ENCODE assay signal across 1 cellular context in the genomic region with DNA sequence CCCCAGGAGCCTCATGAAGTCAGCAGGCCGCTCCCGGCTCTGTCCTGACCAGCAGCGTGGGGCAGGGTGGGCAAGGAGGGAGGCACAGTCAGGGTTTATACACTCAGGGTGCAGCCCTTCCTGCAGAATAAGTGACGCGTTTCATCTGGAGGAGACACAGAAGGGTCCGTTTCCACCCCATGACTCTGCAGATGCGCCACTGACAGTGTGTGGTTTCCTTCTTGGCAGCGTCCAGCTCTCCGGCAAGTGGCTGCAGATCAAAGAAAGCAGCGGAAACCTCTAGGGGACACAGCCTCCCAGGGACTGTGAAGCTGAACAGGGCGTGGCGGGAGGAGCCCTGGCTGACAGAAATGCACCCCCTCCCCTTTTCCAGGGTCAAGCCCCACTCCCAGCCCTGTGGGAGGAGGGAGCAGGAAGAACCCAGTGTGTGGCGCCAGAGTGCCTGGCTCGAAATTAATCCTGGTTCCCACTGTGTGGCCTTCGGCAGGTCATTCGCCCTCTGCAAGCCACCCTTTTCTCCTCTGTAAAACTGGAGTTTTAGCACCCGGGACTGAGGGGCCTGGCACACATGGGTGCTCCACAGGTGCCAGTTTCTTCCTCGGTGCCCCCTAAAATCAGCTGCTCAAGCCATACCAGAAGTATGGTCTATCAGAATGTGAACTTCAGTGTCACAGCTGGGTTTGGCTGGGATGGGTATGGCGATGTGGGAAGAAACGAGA.
TF ChIP-seq lines count a peak whose summit lies in the region.

No MANE protein-coding gene starts in this region.

TF ChIP-seq in HepG2, 621 proteins besides CTCF, POLR2A, EP300 and RAD21 (continued from another document and continues in another):
- TF ChIP-seq, protein P1, sequence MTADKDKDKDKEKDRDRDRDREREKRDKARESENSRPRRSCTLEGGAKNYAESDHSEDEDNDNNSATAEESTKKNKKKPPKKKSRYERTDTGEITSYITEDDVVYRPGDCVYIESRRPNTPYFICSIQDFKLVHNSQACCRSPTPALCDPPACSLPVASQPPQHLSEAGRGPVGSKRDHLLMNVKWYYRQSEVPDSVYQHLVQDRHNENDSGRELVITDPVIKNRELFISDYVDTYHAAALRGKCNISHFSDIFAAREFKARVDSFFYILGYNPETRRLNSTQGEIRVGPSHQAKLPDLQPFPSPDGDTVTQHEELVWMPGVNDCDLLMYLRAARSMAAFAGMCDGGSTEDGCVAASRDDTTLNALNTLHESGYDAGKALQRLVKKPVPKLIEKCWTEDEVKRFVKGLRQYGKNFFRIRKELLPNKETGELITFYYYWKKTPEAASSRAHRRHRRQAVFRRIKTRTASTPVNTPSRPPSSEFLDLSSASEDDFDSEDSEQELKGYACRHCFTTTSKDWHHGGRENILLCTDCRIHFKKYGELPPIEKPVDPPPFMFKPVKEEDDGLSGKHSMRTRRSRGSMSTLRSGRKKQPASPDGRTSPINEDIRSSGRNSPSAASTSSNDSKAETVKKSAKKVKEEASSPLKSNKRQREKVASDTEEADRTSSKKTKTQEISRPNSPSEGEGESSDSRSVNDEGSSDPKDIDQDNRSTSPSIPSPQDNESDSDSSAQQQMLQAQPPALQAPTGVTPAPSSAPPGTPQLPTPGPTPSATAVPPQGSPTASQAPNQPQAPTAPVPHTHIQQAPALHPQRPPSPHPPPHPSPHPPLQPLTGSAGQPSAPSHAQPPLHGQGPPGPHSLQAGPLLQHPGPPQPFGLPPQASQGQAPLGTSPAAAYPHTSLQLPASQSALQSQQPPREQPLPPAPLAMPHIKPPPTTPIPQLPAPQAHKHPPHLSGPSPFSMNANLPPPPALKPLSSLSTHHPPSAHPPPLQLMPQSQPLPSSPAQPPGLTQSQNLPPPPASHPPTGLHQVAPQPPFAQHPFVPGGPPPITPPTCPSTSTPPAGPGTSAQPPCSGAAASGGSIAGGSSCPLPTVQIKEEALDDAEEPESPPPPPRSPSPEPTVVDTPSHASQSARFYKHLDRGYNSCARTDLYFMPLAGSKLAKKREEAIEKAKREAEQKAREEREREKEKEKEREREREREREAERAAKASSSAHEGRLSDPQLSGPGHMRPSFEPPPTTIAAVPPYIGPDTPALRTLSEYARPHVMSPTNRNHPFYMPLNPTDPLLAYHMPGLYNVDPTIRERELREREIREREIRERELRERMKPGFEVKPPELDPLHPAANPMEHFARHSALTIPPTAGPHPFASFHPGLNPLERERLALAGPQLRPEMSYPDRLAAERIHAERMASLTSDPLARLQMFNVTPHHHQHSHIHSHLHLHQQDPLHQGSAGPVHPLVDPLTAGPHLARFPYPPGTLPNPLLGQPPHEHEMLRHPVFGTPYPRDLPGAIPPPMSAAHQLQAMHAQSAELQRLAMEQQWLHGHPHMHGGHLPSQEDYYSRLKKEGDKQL (CRISPR knock-in tag; IDR thresholded peaks at IDR 0.05; ENCODE audit: low read depth), result 0 out of 2 replicates have a peak, but pooled peaks have one; percentile 17
- TF ChIP-seq ZBTB8A (CRISPR knock-in tag; IDR thresholded peaks at IDR 0.05; ENCODE audit: borderline replicate concordance, low read depth), result no peak
- TF ChIP-seq, protein P2, sequence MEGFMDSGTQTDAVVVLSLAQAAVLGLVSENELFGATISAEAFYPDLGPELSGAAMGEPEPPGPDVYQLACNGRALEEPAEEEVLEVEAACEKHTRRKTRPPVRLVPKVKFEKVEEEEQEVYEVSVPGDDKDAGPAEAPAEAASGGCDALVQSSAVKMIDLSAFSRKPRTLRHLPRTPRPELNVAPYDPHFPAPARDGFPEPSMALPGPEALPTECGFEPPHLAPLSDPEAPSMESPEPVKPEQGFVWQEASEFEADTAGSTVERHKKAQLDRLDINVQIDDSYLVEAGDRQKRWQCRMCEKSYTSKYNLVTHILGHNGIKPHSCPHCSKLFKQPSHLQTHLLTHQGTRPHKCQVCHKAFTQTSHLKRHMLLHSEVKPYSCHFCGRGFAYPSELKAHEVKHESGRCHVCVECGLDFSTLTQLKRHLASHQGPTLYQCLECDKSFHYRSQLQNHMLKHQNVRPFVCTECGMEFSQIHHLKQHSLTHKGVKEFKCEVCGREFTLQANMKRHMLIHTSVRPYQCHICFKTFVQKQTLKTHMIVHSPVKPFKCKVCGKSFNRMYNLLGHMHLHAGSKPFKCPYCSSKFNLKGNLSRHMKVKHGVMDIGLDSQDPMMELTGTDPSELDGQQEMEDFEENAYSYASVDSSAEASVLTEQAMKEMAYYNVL (CRISPR knock-in tag; IDR thresholded peaks at IDR 0.05; ENCODE audit: borderline replicate concordance), result no peak
- TF ChIP-seq ELF3 (CRISPR knock-in tag; IDR thresholded peaks at IDR 0.05), result peak; percentile 82
- TF ChIP-seq THAP11 (CRISPR knock-in tag; IDR thresholded peaks at IDR 0.05), result peak; percentile 43; the same call in 1 of the 2 replicates
- TF ChIP-seq, protein P3, sequence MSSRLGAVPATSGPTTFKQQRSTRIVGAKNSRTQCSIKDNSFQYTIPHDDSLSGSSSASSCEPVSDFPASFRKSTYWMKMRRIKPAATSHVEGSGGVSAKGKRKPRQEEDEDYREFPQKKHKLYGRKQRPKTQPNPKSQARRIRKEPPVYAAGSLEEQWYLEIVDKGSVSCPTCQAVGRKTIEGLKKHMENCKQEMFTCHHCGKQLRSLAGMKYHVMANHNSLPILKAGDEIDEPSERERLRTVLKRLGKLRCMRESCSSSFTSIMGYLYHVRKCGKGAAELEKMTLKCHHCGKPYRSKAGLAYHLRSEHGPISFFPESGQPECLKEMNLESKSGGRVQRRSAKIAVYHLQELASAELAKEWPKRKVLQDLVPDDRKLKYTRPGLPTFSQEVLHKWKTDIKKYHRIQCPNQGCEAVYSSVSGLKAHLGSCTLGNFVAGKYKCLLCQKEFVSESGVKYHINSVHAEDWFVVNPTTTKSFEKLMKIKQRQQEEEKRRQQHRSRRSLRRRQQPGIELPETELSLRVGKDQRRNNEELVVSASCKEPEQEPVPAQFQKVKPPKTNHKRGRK (CRISPR knock-in tag; IDR thresholded peaks at IDR 0.05), result no peak
- peak; percentile 24; the same call in 1 of the 2 replicates for TF ChIP-seq ZNF124 (CRISPR knock-in tag; IDR thresholded peaks at IDR 0.05)
- no peak for TF ChIP-seq ZSCAN20 (CRISPR knock-in tag; IDR thresholded peaks at IDR 0.05; ENCODE audit: borderline replicate concordance)
- TF ChIP-seq ADNP (CRISPR knock-in tag; IDR thresholded peaks at IDR 0.05), result no peak
- TF ChIP-seq, protein P4, sequence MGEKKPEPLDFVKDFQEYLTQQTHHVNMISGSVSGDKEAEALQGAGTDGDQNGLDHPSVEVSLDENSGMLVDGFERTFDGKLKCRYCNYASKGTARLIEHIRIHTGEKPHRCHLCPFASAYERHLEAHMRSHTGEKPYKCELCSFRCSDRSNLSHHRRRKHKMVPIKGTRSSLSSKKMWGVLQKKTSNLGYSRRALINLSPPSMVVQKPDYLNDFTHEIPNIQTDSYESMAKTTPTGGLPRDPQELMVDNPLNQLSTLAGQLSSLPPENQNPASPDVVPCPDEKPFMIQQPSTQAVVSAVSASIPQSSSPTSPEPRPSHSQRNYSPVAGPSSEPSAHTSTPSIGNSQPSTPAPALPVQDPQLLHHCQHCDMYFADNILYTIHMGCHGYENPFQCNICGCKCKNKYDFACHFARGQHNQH (CRISPR knock-in tag; IDR thresholded peaks at IDR 0.05), result peak; percentile 85
- TF ChIP-seq, protein P5, sequence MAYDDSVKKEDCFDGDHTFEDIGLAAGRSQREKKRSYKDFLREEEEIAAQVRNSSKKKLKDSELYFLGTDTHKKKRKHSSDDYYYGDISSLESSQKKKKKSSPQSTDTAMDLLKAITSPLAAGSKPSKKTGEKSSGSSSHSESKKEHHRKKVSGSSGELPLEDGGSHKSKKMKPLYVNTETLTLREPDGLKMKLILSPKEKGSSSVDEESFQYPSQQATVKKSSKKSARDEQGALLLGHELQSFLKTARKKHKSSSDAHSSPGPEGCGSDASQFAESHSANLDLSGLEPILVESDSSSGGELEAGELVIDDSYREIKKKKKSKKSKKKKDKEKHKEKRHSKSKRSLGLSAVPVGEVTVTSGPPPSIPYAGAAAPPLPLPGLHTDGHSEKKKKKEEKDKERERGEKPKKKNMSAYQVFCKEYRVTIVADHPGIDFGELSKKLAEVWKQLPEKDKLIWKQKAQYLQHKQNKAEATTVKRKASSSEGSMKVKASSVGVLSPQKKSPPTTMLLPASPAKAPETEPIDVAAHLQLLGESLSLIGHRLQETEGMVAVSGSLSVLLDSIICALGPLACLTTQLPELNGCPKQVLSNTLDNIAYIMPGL (CRISPR knock-in tag; IDR thresholded peaks at IDR 0.05; ENCODE audit: borderline replicate concordance in 1 of 2, low read depth in 1 of 2), result peak; percentile 82 to 93; a peak in 3 of 4 replicates
- TF ChIP-seq NR2C2 (CRISPR knock-in tag; IDR thresholded peaks at IDR 0.05; ENCODE audit: borderline replicate concordance), result peak; percentile 55; the same call in 1 of the 2 replicates
- TF ChIP-seq, protein P6, sequence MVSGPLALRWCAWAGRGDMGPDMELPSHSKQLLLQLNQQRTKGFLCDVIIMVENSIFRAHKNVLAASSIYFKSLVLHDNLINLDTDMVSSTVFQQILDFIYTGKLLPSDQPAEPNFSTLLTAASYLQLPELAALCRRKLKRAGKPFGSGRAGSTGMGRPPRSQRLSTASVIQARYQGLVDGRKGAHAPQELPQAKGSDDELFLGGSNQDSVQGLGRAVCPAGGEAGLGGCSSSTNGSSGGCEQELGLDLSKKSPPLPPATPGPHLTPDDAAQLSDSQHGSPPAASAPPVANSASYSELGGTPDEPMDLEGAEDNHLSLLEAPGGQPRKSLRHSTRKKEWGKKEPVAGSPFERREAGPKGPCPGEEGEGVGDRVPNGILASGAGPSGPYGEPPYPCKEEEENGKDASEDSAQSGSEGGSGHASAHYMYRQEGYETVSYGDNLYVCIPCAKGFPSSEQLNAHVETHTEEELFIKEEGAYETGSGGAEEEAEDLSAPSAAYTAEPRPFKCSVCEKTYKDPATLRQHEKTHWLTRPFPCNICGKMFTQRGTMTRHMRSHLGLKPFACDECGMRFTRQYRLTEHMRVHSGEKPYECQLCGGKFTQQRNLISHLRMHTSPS (CRISPR knock-in tag; IDR thresholded peaks at IDR 0.05; ENCODE audit: low read depth), result peak; percentile 67; the same call in 1 of the 2 replicates
- TF ChIP-seq ZNF34 (CRISPR knock-in tag; IDR thresholded peaks at IDR 0.05; ENCODE audit: borderline replicate concordance), result 0 out of 2 replicates have a peak, but pooled peaks have one; percentile 38
- TF ChIP-seq, protein P7, sequence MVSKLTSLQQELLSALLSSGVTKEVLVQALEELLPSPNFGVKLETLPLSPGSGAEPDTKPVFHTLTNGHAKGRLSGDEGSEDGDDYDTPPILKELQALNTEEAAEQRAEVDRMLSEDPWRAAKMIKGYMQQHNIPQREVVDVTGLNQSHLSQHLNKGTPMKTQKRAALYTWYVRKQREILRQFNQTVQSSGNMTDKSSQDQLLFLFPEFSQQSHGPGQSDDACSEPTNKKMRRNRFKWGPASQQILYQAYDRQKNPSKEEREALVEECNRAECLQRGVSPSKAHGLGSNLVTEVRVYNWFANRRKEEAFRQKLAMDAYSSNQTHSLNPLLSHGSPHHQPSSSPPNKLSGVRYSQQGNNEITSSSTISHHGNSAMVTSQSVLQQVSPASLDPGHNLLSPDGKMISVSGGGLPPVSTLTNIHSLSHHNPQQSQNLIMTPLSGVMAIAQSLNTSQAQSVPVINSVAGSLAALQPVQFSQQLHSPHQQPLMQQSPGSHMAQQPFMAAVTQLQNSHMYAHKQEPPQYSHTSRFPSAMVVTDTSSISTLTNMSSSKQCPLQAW (CRISPR knock-in tag; IDR thresholded peaks at IDR 0.05), result peak; percentile 84; the same call in 1 of the 2 replicates
- TF ChIP-seq, protein P8, sequence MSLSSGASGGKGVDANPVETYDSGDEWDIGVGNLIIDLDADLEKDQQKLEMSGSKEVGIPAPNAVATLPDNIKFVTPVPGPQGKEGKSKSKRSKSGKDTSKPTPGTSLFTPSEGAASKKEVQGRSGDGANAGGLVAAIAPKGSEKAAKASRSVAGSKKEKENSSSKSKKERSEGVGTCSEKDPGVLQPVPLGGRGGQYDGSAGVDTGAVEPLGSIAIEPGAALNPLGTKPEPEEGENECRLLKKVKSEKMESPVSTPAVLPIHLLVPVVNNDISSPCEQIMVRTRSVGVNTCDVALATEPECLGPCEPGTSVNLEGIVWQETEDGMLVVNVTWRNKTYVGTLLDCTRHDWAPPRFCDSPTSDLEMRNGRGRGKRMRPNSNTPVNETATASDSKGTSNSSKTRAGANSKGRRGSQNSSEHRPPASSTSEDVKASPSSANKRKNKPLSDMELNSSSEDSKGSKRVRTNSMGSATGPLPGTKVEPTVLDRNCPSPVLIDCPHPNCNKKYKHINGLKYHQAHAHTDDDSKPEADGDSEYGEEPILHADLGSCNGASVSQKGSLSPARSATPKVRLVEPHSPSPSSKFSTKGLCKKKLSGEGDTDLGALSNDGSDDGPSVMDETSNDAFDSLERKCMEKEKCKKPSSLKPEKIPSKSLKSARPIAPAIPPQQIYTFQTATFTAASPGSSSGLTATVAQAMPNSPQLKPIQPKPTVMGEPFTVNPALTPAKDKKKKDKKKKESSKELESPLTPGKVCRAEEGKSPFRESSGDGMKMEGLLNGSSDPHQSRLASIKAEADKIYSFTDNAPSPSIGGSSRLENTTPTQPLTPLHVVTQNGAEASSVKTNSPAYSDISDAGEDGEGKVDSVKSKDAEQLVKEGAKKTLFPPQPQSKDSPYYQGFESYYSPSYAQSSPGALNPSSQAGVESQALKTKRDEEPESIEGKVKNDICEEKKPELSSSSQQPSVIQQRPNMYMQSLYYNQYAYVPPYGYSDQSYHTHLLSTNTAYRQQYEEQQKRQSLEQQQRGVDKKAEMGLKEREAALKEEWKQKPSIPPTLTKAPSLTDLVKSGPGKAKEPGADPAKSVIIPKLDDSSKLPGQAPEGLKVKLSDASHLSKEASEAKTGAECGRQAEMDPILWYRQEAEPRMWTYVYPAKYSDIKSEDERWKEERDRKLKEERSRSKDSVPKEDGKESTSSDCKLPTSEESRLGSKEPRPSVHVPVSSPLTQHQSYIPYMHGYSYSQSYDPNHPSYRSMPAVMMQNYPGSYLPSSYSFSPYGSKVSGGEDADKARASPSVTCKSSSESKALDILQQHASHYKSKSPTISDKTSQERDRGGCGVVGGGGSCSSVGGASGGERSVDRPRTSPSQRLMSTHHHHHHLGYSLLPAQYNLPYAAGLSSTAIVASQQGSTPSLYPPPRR (CRISPR knock-in tag; IDR thresholded peaks at IDR 0.05; ENCODE audit: borderline replicate concordance), result peak; percentile 71
- TF ChIP-seq, protein P9, sequence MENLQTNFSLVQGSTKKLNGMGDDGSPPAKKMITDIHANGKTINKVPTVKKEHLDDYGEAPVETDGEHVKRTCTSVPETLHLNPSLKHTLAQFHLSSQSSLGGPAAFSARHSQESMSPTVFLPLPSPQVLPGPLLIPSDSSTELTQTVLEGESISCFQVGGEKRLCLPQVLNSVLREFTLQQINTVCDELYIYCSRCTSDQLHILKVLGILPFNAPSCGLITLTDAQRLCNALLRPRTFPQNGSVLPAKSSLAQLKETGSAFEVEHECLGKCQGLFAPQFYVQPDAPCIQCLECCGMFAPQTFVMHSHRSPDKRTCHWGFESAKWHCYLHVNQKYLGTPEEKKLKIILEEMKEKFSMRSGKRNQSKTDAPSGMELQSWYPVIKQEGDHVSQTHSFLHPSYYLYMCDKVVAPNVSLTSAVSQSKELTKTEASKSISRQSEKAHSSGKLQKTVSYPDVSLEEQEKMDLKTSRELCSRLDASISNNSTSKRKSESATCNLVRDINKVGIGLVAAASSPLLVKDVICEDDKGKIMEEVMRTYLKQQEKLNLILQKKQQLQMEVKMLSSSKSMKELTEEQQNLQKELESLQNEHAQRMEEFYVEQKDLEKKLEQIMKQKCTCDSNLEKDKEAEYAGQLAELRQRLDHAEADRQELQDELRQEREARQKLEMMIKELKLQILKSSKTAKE (CRISPR knock-in tag; IDR thresholded peaks at IDR 0.05; ENCODE audit: borderline replicate concordance), result peak; percentile 59; the same call in 1 of the 2 replicates
- TF ChIP-seq, protein P10, sequence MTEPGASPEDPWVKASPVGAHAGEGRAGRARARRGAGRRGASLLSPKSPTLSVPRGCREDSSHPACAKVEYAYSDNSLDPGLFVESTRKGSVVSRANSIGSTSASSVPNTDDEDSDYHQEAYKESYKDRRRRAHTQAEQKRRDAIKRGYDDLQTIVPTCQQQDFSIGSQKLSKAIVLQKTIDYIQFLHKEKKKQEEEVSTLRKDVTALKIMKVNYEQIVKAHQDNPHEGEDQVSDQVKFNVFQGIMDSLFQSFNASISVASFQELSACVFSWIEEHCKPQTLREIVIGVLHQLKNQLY (CRISPR knock-in tag; IDR thresholded peaks at IDR 0.05), result no peak
- peak; percentile 35; the same call in 1 of the 2 replicates for TF ChIP-seq GATAD1 (CRISPR knock-in tag; IDR thresholded peaks at IDR 0.05)
- peak; percentile 83; the same call in 1 of the 2 replicates for TF ChIP-seq ZNF451 (CRISPR knock-in tag; IDR thresholded peaks at IDR 0.05)
